Comparison of ENCODE assay signal across 8 cellular contexts in genomic region chr9:99822596-99823391, GRCh38. TPM values are rescaled to one million over a fixed set of nuclear protein-coding genes. Genes with fewer than 3 reads are reported as not detected.
DNase-seq lines count a peak whose midpoint lies in the region; ATAC-seq and TF ChIP-seq lines count a peak whose summit lies in the region.

No MANE protein-coding gene starts in this region.

- intact Hi-C loops in activated CD8-positive, alpha-beta T cell treated with anti-CD3 and anti-CD28 coated beads for 36 hours (cut with micrococcal nuclease), result loop anchor here (5.0 kb wide), 4 partner anchors 85 to 640 kb away; partner anchors contain the start of gene STX17

- no peak for ATAC-seq in activated CD8-positive, alpha-beta T cell treated with anti-CD3 and anti-CD28 coated beads for 36 hours
- ATAC-seq in HG03378 (IDR thresholded peaks at IDR 0.05; ENCODE audit: unreplicated experiment), result no peak

- no peaks in the 10 kb centered on the region for H3K27me3 ChIP-seq in endocrine pancreas (ENCODE audit: control insufficient read depth, insufficient read depth, low read length)

- DNase-seq in NCI-H2029 (lab: John Stamatoyannopoulos, UW), result peak; percentile 7
- no peak for DNase-seq in NCI-H2029 treated with DMSO at 0.1 percent for 48 hours (lab: John Stamatoyannopoulos, UW)
- peak; percentile 78 for DNase-seq in NCI-H2171 treated with DMSO at 0.1 percent for 48 hours (lab: John Stamatoyannopoulos, UW)
- DNase-seq in activated CD8-positive, alpha-beta T cell treated with anti-CD3 and anti-CD28 coated beads for 36 hours, result peak; percentile 72
- peak; percentile 18 for DNase-seq in mucosa of gallbladder (ENCODE audit: low spot score)
- DNase-seq in substantia nigra (lab: John Stamatoyannopoulos, UW), result peak in 18 of 49 donors; percentile 10 to 65 (median 38)

- no peaks in the 10 kb centered on the region for H3K9me3 Mint-ChIP-seq in activated CD8-positive, alpha-beta T cell treated with anti-CD3 and anti-CD28 coated beads for 36 hours

- peaks cover under 1% of the 10 kb centered on the region for H3K27me3 Mint-ChIP-seq in activated CD8-positive, alpha-beta T cell treated with anti-CD3 and anti-CD28 coated beads for 36 hours

- H3K4me3 ChIP-seq in endocrine pancreas (ENCODE audit: control insufficient read depth, insufficient read depth, low read length), result peak overlapping the region; percentile 98

- peak overlapping the region; percentile 100 for H3K4me3 Mint-ChIP-seq in activated CD8-positive, alpha-beta T cell treated with anti-CD3 and anti-CD28 coated beads for 36 hours

- H3K36me3 ChIP-seq in endocrine pancreas (ENCODE audit: control insufficient read depth, insufficient read depth, low read length), result no peaks in the 10 kb centered on the region

- POLR2A ChIA-PET in activated CD8-positive, alpha-beta T cell treated with anti-CD3 and anti-CD28 coated beads for 36 hours (lab: Charles Lee), result interaction anchor here (1.2 to 1.5 kb wide), 3 partner anchors 34 to 83 kb away, joined by 3 to 4 read pairs (median 3); no protein-coding TSS in a partner anchor

- TF ChIP-seq CTCF in activated CD8-positive, alpha-beta T cell treated with anti-CD3 and anti-CD28 coated beads for 36 hours (IDR thresholded peaks at IDR 0.05), result no peak

- H3K36me3 Mint-ChIP-seq in activated CD8-positive, alpha-beta T cell treated with anti-CD3 and anti-CD28 coated beads for 36 hours (ENCODE audit: low read depth), result peaks cover 57% of the 10 kb centered on the region

- peaks cover 5% of the 10 kb centered on the region for H3K4me1 ChIP-seq in endocrine pancreas (ENCODE audit: control insufficient read depth, insufficient read depth, low read length)

- H3K9ac ChIP-seq in endocrine pancreas (ENCODE audit: control insufficient read depth, insufficient read depth, low read length), result peak overlapping the region; percentile 92

- peak overlapping the region; percentile 26 for H3K27ac ChIP-seq in substantia nigra (ENCODE audit: low read depth, low read length, poor library complexity, severe bottlenecking)

- CTCF ChIA-PET in activated CD8-positive, alpha-beta T cell treated with anti-CD3 and anti-CD28 coated beads for 36 hours (lab: Charles Lee), result interaction anchor here (0.8 to 2.5 kb wide), 3 partner anchors 12 to 660 kb away, joined by 3 to 9 read pairs (median 3); no protein-coding TSS in a partner anchor

- peak overlapping the region; percentile 98 for H3K27ac Mint-ChIP-seq in activated CD8-positive, alpha-beta T cell treated with anti-CD3 and anti-CD28 coated beads for 36 hours

- H3K4me1 Mint-ChIP-seq in activated CD8-positive, alpha-beta T cell treated with anti-CD3 and anti-CD28 coated beads for 36 hours (ENCODE audit: low read depth), result peaks cover 39% of the 10 kb centered on the region

- no peaks in the 10 kb centered on the region for H3K9me3 ChIP-seq in endocrine pancreas (ENCODE audit: control insufficient read depth, low read length)

RNA-seq across cellular contexts. Expression of gene NR4A3, which starts 1.1 kb away (rescaled TPM):
- total RNA-seq in activated CD8-positive, alpha-beta T cell treated with anti-CD3 and anti-CD28 coated beads for 36 hours, result 100 to 1,000 TPM; 112 to 113 TPM
- 7.5 TPM for total RNA-seq in mucosa of gallbladder

Comparison
In these comparisons a context has a peak if more than half of its experiments do, and no peak if none do; other contexts are left out.
1. RNA of gene NR4A3, which starts 1.1 kb away (total RNA-seq): 112 to 113 TPM in activated CD8-positive, alpha-beta T cell treated with anti-CD3 and anti-CD28 coated beads for 36 hours; 7.5 TPM in mucosa of gallbladder (single experiment); every median in the first group is over 10 times any median in the second.